Comparison of ENCODE assay signal across 8 cellular contexts in the genomic region with DNA sequence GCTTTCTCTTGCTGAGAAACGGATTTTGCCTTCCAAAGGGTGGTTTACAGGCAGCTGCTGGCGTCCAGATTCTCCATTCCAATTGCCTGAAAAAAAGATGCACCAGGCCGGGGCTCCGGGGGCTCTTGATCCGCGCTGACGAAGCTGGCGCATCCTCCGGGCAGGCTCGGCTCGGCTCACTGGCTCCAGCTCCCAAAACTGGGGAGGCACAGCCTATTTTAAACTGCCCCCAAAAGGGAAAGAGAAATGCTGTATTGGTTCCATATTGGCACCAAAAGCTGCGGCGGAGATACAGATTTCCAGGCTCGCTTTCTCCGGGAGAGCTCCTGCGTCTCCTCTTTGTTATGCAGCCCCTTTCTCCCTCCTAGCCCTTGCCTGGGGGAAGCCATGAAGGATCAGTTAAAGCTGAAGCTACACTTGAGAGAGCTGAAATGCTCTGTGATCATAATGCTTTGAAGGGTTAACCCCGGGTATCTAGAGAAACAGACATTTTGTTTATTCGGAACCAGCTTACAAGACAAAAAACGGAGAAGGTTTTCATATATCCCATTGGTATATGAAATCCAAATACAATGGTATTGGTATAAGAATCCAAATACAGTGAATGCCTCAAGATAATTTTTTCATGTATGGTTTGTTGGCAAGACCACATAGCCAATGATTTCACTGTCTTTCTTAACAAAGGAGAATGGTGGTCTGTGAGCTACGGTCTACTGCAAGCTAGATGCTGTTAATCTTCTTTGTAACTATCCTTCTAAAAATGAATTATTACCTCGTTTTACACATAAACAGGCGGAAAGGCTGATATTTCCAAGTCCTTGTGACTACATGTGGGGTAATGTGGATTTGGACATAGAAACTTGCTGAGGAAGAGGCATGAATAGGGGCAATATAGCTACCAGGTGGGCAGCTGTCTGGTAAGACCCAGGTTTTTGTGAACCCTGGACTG.
DNase-seq lines count a peak whose midpoint lies in the region; ATAC-seq and TF ChIP-seq lines count a peak whose summit lies in the region.

No MANE protein-coding gene starts in this region.

- no peaks in the 10 kb centered on the region for H3K27me3 ChIP-seq in RWPE2 (ENCODE audit: insufficient read depth, poor library complexity, severe bottlenecking)

- TF ChIP-seq CTCF in RWPE2 (IDR thresholded peaks at IDR 0.05; ENCODE audit: poor library complexity, severe bottlenecking): no peak

- peaks cover 19% of the 10 kb centered on the region for H3K4me1 Mint-ChIP-seq in dendritic cell treated with granulocyte-macrophage colony-stimulating factor and Interleukin-4, amounts not matched to agents 40 ng/mL and 50 ng/mL, for 4 days (ENCODE audit: low read depth)
- peaks cover 62% of the 10 kb centered on the region for H3K4me1 Mint-ChIP-seq in stimulated activated naive CD8-positive, alpha-beta T cell treated with anti-CD3 and anti-CD28 coated beads, Interleukin-15, amount 100 ng/mL, for 72 hours

- no peaks in the 10 kb centered on the region for H3K9me3 ChIP-seq in RWPE2 (ENCODE audit: severe bottlenecking)

- peak overlapping the region; percentile 65 for H3K27ac Mint-ChIP-seq in dendritic cell treated with granulocyte-macrophage colony-stimulating factor and Interleukin-4, amounts not matched to agents 40 ng/mL and 50 ng/mL, for 4 days
- peak overlapping the region; percentile 93 to 96 for H3K27ac Mint-ChIP-seq in stimulated activated naive CD8-positive, alpha-beta T cell treated with anti-CD3 and anti-CD28 coated beads, Interleukin-15, amount 100 ng/mL, for 72 hours

- peak overlapping the region; percentile 82 for H3K4me3 Mint-ChIP-seq in dendritic cell treated with granulocyte-macrophage colony-stimulating factor and Interleukin-4, amounts not matched to agents 40 ng/mL and 50 ng/mL, for 4 days
- H3K4me3 Mint-ChIP-seq in stimulated activated naive CD8-positive, alpha-beta T cell treated with anti-CD3 and anti-CD28 coated beads, Interleukin-15, amount 100 ng/mL, for 72 hours: peak overlapping the region; percentile 86 to 93

- H3K36me3 Mint-ChIP-seq in dendritic cell treated with granulocyte-macrophage colony-stimulating factor and Interleukin-4, amounts not matched to agents 40 ng/mL and 50 ng/mL, for 4 days (ENCODE audit: low read depth): no peaks in the 10 kb centered on the region

- DNase-seq in RWPE2 (ENCODE audit: low spot score) (no peak), left kidney (ENCODE audit: low read depth, low spot score) (peak; percentile 89), RKO (ENCODE audit: low spot score) (no peak), activated gamma-delta T cell treated with Interleukin-2 at 50 U/mL for 16 hours (no peak)
- DNase-seq in stimulated activated naive CD8-positive, alpha-beta T cell treated with anti-CD3 and anti-CD28 coated beads, Interleukin-15, amount 100 ng/mL, for 72 hours: peak; percentile 30 to 37

- H3K27me3 Mint-ChIP-seq in dendritic cell treated with granulocyte-macrophage colony-stimulating factor and Interleukin-4, amounts not matched to agents 40 ng/mL and 50 ng/mL, for 4 days: peaks cover 22% of the 10 kb centered on the region
- H3K27me3 Mint-ChIP-seq in stimulated activated naive CD8-positive, alpha-beta T cell treated with anti-CD3 and anti-CD28 coated beads, Interleukin-15, amount 100 ng/mL, for 72 hours: no peaks in the 10 kb centered on the region

- peak; percentile 53 for ATAC-seq in GM18498 (IDR thresholded peaks at IDR 0.05; ENCODE audit: unreplicated experiment)
- peak; percentile 46 for ATAC-seq in HG02840 (IDR thresholded peaks at IDR 0.05; ENCODE audit: low FRiP score, unreplicated experiment)
- ATAC-seq in RWPE2 (ENCODE audit: low read depth): peak; percentile 41; the same call in 2 of the 3 replicates
- ATAC-seq in stimulated activated naive CD8-positive, alpha-beta T cell treated with anti-CD3 and anti-CD28 coated beads, Interleukin-15, amount 100 ng/mL, for 72 hours: peak; percentile 64

- no peak overlapping the region for H3K27ac ChIP-seq in RWPE2 (ENCODE audit: poor library complexity, severe bottlenecking)

- peak overlapping the region; percentile 31 for H3K4me3 ChIP-seq in RWPE2 (ENCODE audit: severe bottlenecking)

- no peaks in the 10 kb centered on the region for H3K9me3 Mint-ChIP-seq in dendritic cell treated with granulocyte-macrophage colony-stimulating factor and Interleukin-4, amounts not matched to agents 40 ng/mL and 50 ng/mL, for 4 days
- H3K9me3 Mint-ChIP-seq in stimulated activated naive CD8-positive, alpha-beta T cell treated with anti-CD3 and anti-CD28 coated beads, Interleukin-15, amount 100 ng/mL, for 72 hours: no peaks in the 10 kb centered on the region

- intact Hi-C loops in dendritic cell treated with granulocyte-macrophage colony-stimulating factor and Interleukin-4, amounts not matched to agents 40 ng/mL and 50 ng/mL, for 4 days (cut with micrococcal nuclease): no loop called here

- H3K36me3 ChIP-seq in RWPE2 (ENCODE audit: low read depth): no peaks in the 10 kb centered on the region

- H3K4me1 ChIP-seq in RWPE2 (ENCODE audit: insufficient read depth, poor library complexity, severe bottlenecking): no peaks in the 10 kb centered on the region

Comparison
In these comparisons a context has a peak if more than half of its experiments do, and no peak if none do; other contexts are left out.
1. DNase-seq: peak in left kidney (single experiment) and stimulated activated naive CD8-positive, alpha-beta T cell treated with anti-CD3 and anti-CD28 coated beads, Interleukin-15, amount 100 ng/mL, for 72 hours (2 of 2); none in RWPE2 (single experiment), RKO (single experiment) and activated gamma-delta T cell treated with Interleukin-2 at 50 U/mL for 16 hours (single experiment).
2. Peak in every context shown above with its lines, with median percentiles within 50 percentile points of each other: ATAC-seq.